1 cellular context compared by ENCODE assay signal in genomic region chrX:79100791-79101484, GRCh38.
TF ChIP-seq lines count a peak whose summit lies in the region.

No MANE protein-coding gene starts in this region.

TF ChIP-seq in GM12878, 131 proteins besides CTCF, POLR2A, EP300 and RAD21:
- TF ChIP-seq SP1 (IDR thresholded peaks at IDR 0.05; ENCODE audit: low read depth, low read length) (no peak), HSF1 (IDR thresholded peaks at IDR 0.05; ENCODE audit: low read depth, low read length) (no peak), YY1 (IDR thresholded peaks at IDR 0.05; ENCODE audit: low read depth, low read length) (no peak), E4F1 (IDR thresholded peaks at IDR 0.05; ENCODE audit: borderline replicate concordance, partially characterized antibody) (no peak), STAT3 (IDR thresholded peaks at IDR 0.05; ENCODE audit: low read depth, low read length) (no peak), FOXK2 (IDR thresholded peaks at IDR 0.05) (no peak), E2F4 (IDR thresholded peaks at IDR 0.05; ENCODE audit: low read depth, low read length) (no peak), ASH2L (IDR thresholded peaks at IDR 0.05; ENCODE audit: borderline replicate concordance, low read depth) (no peak), SREBF2 (IDR thresholded peaks at IDR 0.05; ENCODE audit: low read length) (no peak), SIN3A (IDR thresholded peaks at IDR 0.05; ENCODE audit: low read depth, low read length) (no peak), SMARCA5 (IDR thresholded peaks at IDR 0.05) (no peak), BCLAF1 (IDR thresholded peaks at IDR 0.05) (no peak), ATF3 (IDR thresholded peaks at IDR 0.05; ENCODE audit: borderline replicate concordance, extremely low read depth, low read depth, low read length) (no peak), ESRRA (IDR thresholded peaks at IDR 0.05; ENCODE audit: low read length) (no peak), ZBTB11 (CRISPR knock-in tag; IDR thresholded peaks at IDR 0.05) (no peak), POU2F2 (IDR thresholded peaks at IDR 0.05; ENCODE audit: borderline replicate concordance, low read depth, low read length) (no peak), TARDBP (IDR thresholded peaks at IDR 0.05; ENCODE audit: borderline replicate concordance) (no peak), CHD1 (IDR thresholded peaks at IDR 0.05; ENCODE audit: low read depth, low read length) (no peak), NFIC (IDR thresholded peaks at IDR 0.05; ENCODE audit: low read depth, low read length) (no peak)
